8 cellular contexts compared by ENCODE assay signal in genomic region chr13:35720690-35721554, GRCh38.
DNase-seq lines count a peak whose midpoint lies in the region; ATAC-seq and TF ChIP-seq lines count a peak whose summit lies in the region.

No MANE protein-coding gene starts in this region.

- H3K27ac ChIP-seq in Panc1 (ENCODE audit: low read length), result no peak overlapping the region
- no peak overlapping the region for H3K27ac ChIP-seq in spleen

- CTCF ChIA-PET in Panc1 (lab: Charles Lee), result no interaction called here

- POLR2A ChIA-PET in Panc1 (lab: Charles Lee), result no interaction called here

- intact Hi-C loops in Panc1 (cut with micrococcal nuclease; ENCODE audit: unreplicated experiment), result loop anchor here (10.0 kb wide), 3 partner anchors 86 to 546 kb away; no protein-coding TSS in a partner anchor
- intact Hi-C loops in spleen (cut with DNase I; ENCODE audit: low total_unique reads), result no loop called here

- peaks cover 14% of the 10 kb centered on the region for H3K27me3 Mint-ChIP-seq in activated T-helper 17 cell treated with anti-CD3 and anti-CD28 coated beads, Interleukin-2, amount 50 U/mL, for 72 hours

- no peaks in the 10 kb centered on the region for H3K9me3 ChIP-seq in Panc1 (ENCODE audit: control insufficient read depth, insufficient read depth, low read depth, low read length)
- H3K9me3 ChIP-seq in spleen, result no peaks in the 10 kb centered on the region

- H3K9me3 Mint-ChIP-seq in activated T-helper 17 cell treated with anti-CD3 and anti-CD28 coated beads, Interleukin-2, amount 50 U/mL, for 72 hours, result peaks cover 4% of the 10 kb centered on the region

- peak; percentile 92 for TF ChIP-seq CTCF in Panc1 (IDR thresholded peaks at IDR 0.05)
- TF ChIP-seq CTCF in astrocyte of the spinal cord (IDR thresholded peaks at IDR 0.05; ENCODE audit: low read depth, low read length), result peak; percentile 96
- peak; percentile 6 to 81 (median 70) for TF ChIP-seq CTCF in spleen (IDR thresholded peaks at IDR 0.05 in 8 of 11, conservative IDR thresholded peaks at IDR 0.05 in 3 of 11)

- BruUV-seq in Panc1 (replicated peaks; lab: Mats Ljungman, UMichigan), result no TSS peak

- no peaks in the 10 kb centered on the region for H3K4me1 ChIP-seq in Panc1 (ENCODE audit: control insufficient read depth, insufficient read depth, low read length)
- H3K4me1 ChIP-seq in spleen, result peaks cover 0 to 17% (median 5%) of the 10 kb centered on the region in 6 donors

- no peak for TF ChIP-seq POLR2A in spleen (IDR thresholded peaks at IDR 0.05)

- H3K27ac Mint-ChIP-seq in activated T-helper 17 cell treated with anti-CD3 and anti-CD28 coated beads, Interleukin-2, amount 50 U/mL, for 72 hours, result no peak overlapping the region

- DNase-seq in 8988T, result peak; percentile 46
- peak; percentile 86 for DNase-seq in GM03348 (ENCODE audit: low spot score)
- peak; percentile 22 for DNase-seq in Panc1 (ENCODE audit: low read depth, low spot score)
- peak; percentile 51 for DNase-seq in astrocyte of the spinal cord (ENCODE audit: low read depth, low spot score)
- DNase-seq in iPS-NIHi7 (ENCODE audit: extremely low spot score), result peak; percentile 92
- no peak for DNase-seq in spleen

- H3K4me3 Mint-ChIP-seq in activated T-helper 17 cell treated with anti-CD3 and anti-CD28 coated beads, Interleukin-2, amount 50 U/mL, for 72 hours, result no peak overlapping the region

- 34 to 45% (median 39%) methylated on average over 21 of the region's 21 CpGs for WGBS in spleen, 5 donors

- in situ Hi-C loops in Panc1 (cut with HindIII; ENCODE audit: low pct_unique_long_range_greater_than_20kb, low sequenced_read_pairs) (no loop called here), astrocyte of the spinal cord (cut with HindIII; ENCODE audit: low sequenced_read_pairs) (no loop called here)

- H3K36me3 Mint-ChIP-seq in activated T-helper 17 cell treated with anti-CD3 and anti-CD28 coated beads, Interleukin-2, amount 50 U/mL, for 72 hours (ENCODE audit: low read depth), result no peaks in the 10 kb centered on the region

- ATAC-seq in HG03045 (IDR thresholded peaks at IDR 0.05; ENCODE audit: unreplicated experiment) (peak; percentile 48), Panc1 (peak; percentile 82)
- no peak for ATAC-seq in activated T-helper 17 cell treated with anti-CD3 and anti-CD28 coated beads, Interleukin-2, amount 50 U/mL, for 72 hours (replicated peaks)

- H3K36me3 ChIP-seq in Panc1 (ENCODE audit: control insufficient read depth, insufficient read depth, low read length) (no peaks in the 10 kb centered on the region), spleen (no peaks in the 10 kb centered on the region)

- no peaks in the 10 kb centered on the region for H3K27me3 ChIP-seq in Panc1 (ENCODE audit: control insufficient read depth, insufficient read depth, low read length)
- peaks cover 0 to 27% (median 0%) of the 10 kb centered on the region in 7 donors for H3K27me3 ChIP-seq in spleen (replicated peaks in 1 of 7)

- H3K4me3 ChIP-seq in Panc1 (ENCODE audit: low read depth in 2 of 2, low read length in 2 of 2), result peak overlapping the region; percentile 1 to 16; a peak in 1 of 4 replicates
- peak overlapping the region; percentile 30 for H3K4me3 ChIP-seq in astrocyte of the spinal cord (ENCODE audit: low read depth, low read length)
- H3K4me3 ChIP-seq in spleen, result peak overlapping the region in 1 of 8 donors; percentile 44

- no peaks in the 10 kb centered on the region for H3K4me1 Mint-ChIP-seq in activated T-helper 17 cell treated with anti-CD3 and anti-CD28 coated beads, Interleukin-2, amount 50 U/mL, for 72 hours
